In genomic region chr2:108580079-108580478, GRCh38 we compare ENCODE assay signal across 16 cellular contexts. TPM values are rescaled to one million over a fixed set of nuclear protein-coding genes. Genes with fewer than 3 reads are reported as not detected.
DNase-seq lines count a peak whose midpoint lies in the region; ATAC-seq and TF ChIP-seq lines count a peak whose summit lies in the region.
"Had no signal": no experiment of that assay in that cellular context is flagged by ENCODE, and none has a peak within 500 bp of the region (broad histone marks: within the 10 kb centered on the region; RNA-seq: fewer than 3 reads in every experiment).

No MANE protein-coding gene starts in this region.

- H3K27ac ChIP-seq in right lobe of liver: no peak overlapping the region
- H3K27ac ChIP-seq: vagina had no signal

- peaks cover 12% of the 10 kb centered on the region for H3K4me1 Mint-ChIP-seq in activated naive CD4-positive, alpha-beta T cell treated with anti-CD3 and anti-CD28 coated beads for 36 hours (ENCODE audit: low read depth)
- H3K4me1 Mint-ChIP-seq in activated naive CD4-positive, alpha-beta T cell treated with anti-CD3 and anti-CD28 coated beads, Interleukin-2, amount 10 ng/mL, durations not matched to agents 7 days and 5 days: peaks cover 7% of the 10 kb centered on the region
- peaks cover 21% of the 10 kb centered on the region for H3K4me1 Mint-ChIP-seq in activated T-helper 17 cell treated with anti-CD3 and anti-CD28 coated beads, Interleukin-2, amount 50 U/mL, for 72 hours
- peaks cover 28 to 53% of the 10 kb centered on the region in 2 donors for H3K4me1 Mint-ChIP-seq in stimulated activated naive B cell treated with anti-CD40 and anti-IgM and Interleukin-4, amounts not matched to agents 10 μg/mL and 1 μg/mL and 100 μg/mL, for 72 hours

- no peak for ATAC-seq in activated T-helper 17 cell treated with anti-CD3 and anti-CD28 coated beads, Interleukin-2, amount 50 U/mL, for 72 hours (replicated peaks)
- ATAC-seq in right lobe of liver (peak; percentile 10 to 55 (median 26)), GM19035 (IDR thresholded peaks at IDR 0.05; ENCODE audit: unreplicated experiment) (no peak), HG02763 (IDR thresholded peaks at IDR 0.05; ENCODE audit: unreplicated experiment) (no peak)
- ATAC-seq in stimulated activated naive B cell treated with anti-CD40 and anti-IgM and Interleukin-4, amounts not matched to agents 10 μg/mL and 1 μg/mL and 100 μg/mL, for 72 hours (replicated peaks): peak; percentile 31 to 38
- ATAC-seq: naive thymus-derived CD8-positive, alpha-beta T cell; T-cell had no signal

- intact Hi-C loops in activated naive CD4-positive, alpha-beta T cell treated with anti-CD3 and anti-CD28 coated beads for 36 hours (cut with micrococcal nuclease): loop anchor here (5.0 to 10.0 kb wide), 2 partner anchors 88 to 405 kb away; no protein-coding TSS in a partner anchor
- intact Hi-C loops in right lobe of liver (cut with DNase I): loop anchor here in 1 of 2 donors (5.0 to 10.0 kb wide), 2 partner anchors 233 to 365 kb away; no protein-coding TSS in a partner anchor

- TF ChIP-seq POLR2A in right lobe of liver (IDR thresholded peaks at IDR 0.05): no peak

- no peaks in the 10 kb centered on the region for H3K9me3 ChIP-seq in right lobe of liver
- H3K9me3 ChIP-seq: HAP-1, vagina had no signal

- DNase-seq in activated naive CD4-positive, alpha-beta T cell treated with anti-CD3 and anti-CD28 coated beads for 36 hours: no peak
- DNase-seq in activated naive CD4-positive, alpha-beta T cell treated with anti-CD3 and anti-CD28 coated beads, Interleukin-2, amount 10 ng/mL, durations not matched to agents 7 days and 5 days: no peak
- DNase-seq in right lobe of liver (no peak), cortex of kidney (lab: John Stamatoyannopoulos, UW) (no peak)
- DNase-seq in stimulated activated naive B cell treated with anti-CD40 and anti-IgM and Interleukin-4, amounts not matched to agents 10 μg/mL and 1 μg/mL and 100 μg/mL, for 72 hours: no peak
- DNase-seq: activated naive CD8-positive, alpha-beta T cell treated with anti-CD3 and anti-CD28 coated beads, Interleukin-2, amount 10 ng/mL, durations not matched to agents 7 days and 5 days; DMS79 treated with DMSO at 0.1 percent for 48 hours; naive thymus-derived CD8-positive, alpha-beta T cell; NCI-H226; OCI-M1; T-cell had no signal

- no peak overlapping the region for H3K4me3 ChIP-seq in right lobe of liver
- H3K4me3 ChIP-seq: HAP-1, vagina had no signal

- peak overlapping the region; percentile 11 for H3K27ac Mint-ChIP-seq in activated naive CD4-positive, alpha-beta T cell treated with anti-CD3 and anti-CD28 coated beads for 36 hours
- no peak overlapping the region for H3K27ac Mint-ChIP-seq in activated naive CD4-positive, alpha-beta T cell treated with anti-CD3 and anti-CD28 coated beads, Interleukin-2, amount 10 ng/mL, durations not matched to agents 7 days and 5 days
- H3K27ac Mint-ChIP-seq in activated T-helper 17 cell treated with anti-CD3 and anti-CD28 coated beads, Interleukin-2, amount 50 U/mL, for 72 hours: peak overlapping the region; percentile 94
- H3K27ac Mint-ChIP-seq in stimulated activated naive B cell treated with anti-CD40 and anti-IgM and Interleukin-4, amounts not matched to agents 10 μg/mL and 1 μg/mL and 100 μg/mL, for 72 hours: peak overlapping the region; percentile 91
- H3K27ac Mint-ChIP-seq: activated naive CD8-positive, alpha-beta T cell treated with anti-CD3 and anti-CD28 coated beads, Interleukin-2, amount 10 ng/mL, durations not matched to agents 7 days and 5 days had no signal

- 71% methylated on average over 2 of the region's 2 CpGs for WGBS in right lobe of liver (ENCODE audit: insufficient coverage, low coverage, low lambda C conversion rate, missing lambda C conversion rate)

- CTCF ChIA-PET in activated naive CD4-positive, alpha-beta T cell treated with anti-CD3 and anti-CD28 coated beads for 36 hours (lab: Charles Lee): no interaction called here
- CTCF ChIA-PET in activated naive CD4-positive, alpha-beta T cell treated with anti-CD3 and anti-CD28 coated beads, Interleukin-2, amount 10 ng/mL, durations not matched to agents 7 days and 5 days (lab: Charles Lee): no interaction called here

- H3K4me1 ChIP-seq in right lobe of liver: peaks cover 0 to 13% (median 4%) of the 10 kb centered on the region in 4 donors
- H3K4me1 ChIP-seq: HAP-1 had no signal

- H3K4me3 Mint-ChIP-seq in activated naive CD4-positive, alpha-beta T cell treated with anti-CD3 and anti-CD28 coated beads for 36 hours: no peak overlapping the region
- no peak overlapping the region for H3K4me3 Mint-ChIP-seq in activated naive CD4-positive, alpha-beta T cell treated with anti-CD3 and anti-CD28 coated beads, Interleukin-2, amount 10 ng/mL, durations not matched to agents 7 days and 5 days
- peak overlapping the region; percentile 67 for H3K4me3 Mint-ChIP-seq in activated T-helper 17 cell treated with anti-CD3 and anti-CD28 coated beads, Interleukin-2, amount 50 U/mL, for 72 hours
- peak overlapping the region; percentile 8 to 65 for H3K4me3 Mint-ChIP-seq in stimulated activated naive B cell treated with anti-CD40 and anti-IgM and Interleukin-4, amounts not matched to agents 10 μg/mL and 1 μg/mL and 100 μg/mL, for 72 hours
- H3K4me3 Mint-ChIP-seq: activated naive CD8-positive, alpha-beta T cell treated with anti-CD3 and anti-CD28 coated beads, Interleukin-2, amount 10 ng/mL, durations not matched to agents 7 days and 5 days; naive thymus-derived CD8-positive, alpha-beta T cell; T-cell had no signal

- no peaks in the 10 kb centered on the region for H3K36me3 ChIP-seq in right lobe of liver
- H3K36me3 ChIP-seq: HAP-1, vagina had no signal

- TF ChIP-seq CTCF in right lobe of liver (IDR thresholded peaks at IDR 0.05): no peak

- no peaks in the 10 kb centered on the region for H3K9me3 Mint-ChIP-seq in activated naive CD4-positive, alpha-beta T cell treated with anti-CD3 and anti-CD28 coated beads for 36 hours
- H3K9me3 Mint-ChIP-seq in activated naive CD4-positive, alpha-beta T cell treated with anti-CD3 and anti-CD28 coated beads, Interleukin-2, amount 10 ng/mL, durations not matched to agents 7 days and 5 days: no peaks in the 10 kb centered on the region
- H3K9me3 Mint-ChIP-seq in activated T-helper 17 cell treated with anti-CD3 and anti-CD28 coated beads, Interleukin-2, amount 50 U/mL, for 72 hours: no peaks in the 10 kb centered on the region
- H3K9me3 Mint-ChIP-seq in stimulated activated naive B cell treated with anti-CD40 and anti-IgM and Interleukin-4, amounts not matched to agents 10 μg/mL and 1 μg/mL and 100 μg/mL, for 72 hours: no peaks in the 10 kb centered on the region
- H3K9me3 Mint-ChIP-seq: activated naive CD8-positive, alpha-beta T cell treated with anti-CD3 and anti-CD28 coated beads, Interleukin-2, amount 10 ng/mL, durations not matched to agents 7 days and 5 days; naive thymus-derived CD8-positive, alpha-beta T cell; T-cell had no signal

- no peaks in the 10 kb centered on the region for H3K36me3 Mint-ChIP-seq in activated naive CD4-positive, alpha-beta T cell treated with anti-CD3 and anti-CD28 coated beads for 36 hours (ENCODE audit: low read depth)
- H3K36me3 Mint-ChIP-seq in activated naive CD4-positive, alpha-beta T cell treated with anti-CD3 and anti-CD28 coated beads, Interleukin-2, amount 10 ng/mL, durations not matched to agents 7 days and 5 days: no peaks in the 10 kb centered on the region
- no peaks in the 10 kb centered on the region for H3K36me3 Mint-ChIP-seq in activated T-helper 17 cell treated with anti-CD3 and anti-CD28 coated beads, Interleukin-2, amount 50 U/mL, for 72 hours (ENCODE audit: low read depth)
- H3K36me3 Mint-ChIP-seq in stimulated activated naive B cell treated with anti-CD40 and anti-IgM and Interleukin-4, amounts not matched to agents 10 μg/mL and 1 μg/mL and 100 μg/mL, for 72 hours: peaks cover 2 to 3% of the 10 kb centered on the region in 2 donors
- H3K36me3 Mint-ChIP-seq: naive thymus-derived CD8-positive, alpha-beta T cell; T-cell had no signal

- H3K27me3 Mint-ChIP-seq in activated naive CD4-positive, alpha-beta T cell treated with anti-CD3 and anti-CD28 coated beads for 36 hours (ENCODE audit: low read depth): no peaks in the 10 kb centered on the region
- no peaks in the 10 kb centered on the region for H3K27me3 Mint-ChIP-seq in activated naive CD4-positive, alpha-beta T cell treated with anti-CD3 and anti-CD28 coated beads, Interleukin-2, amount 10 ng/mL, durations not matched to agents 7 days and 5 days
- H3K27me3 Mint-ChIP-seq in activated T-helper 17 cell treated with anti-CD3 and anti-CD28 coated beads, Interleukin-2, amount 50 U/mL, for 72 hours: no peaks in the 10 kb centered on the region
- H3K27me3 Mint-ChIP-seq in stimulated activated naive B cell treated with anti-CD40 and anti-IgM and Interleukin-4, amounts not matched to agents 10 μg/mL and 1 μg/mL and 100 μg/mL, for 72 hours: no peaks in the 10 kb centered on the region
- H3K27me3 Mint-ChIP-seq: activated naive CD8-positive, alpha-beta T cell treated with anti-CD3 and anti-CD28 coated beads, Interleukin-2, amount 10 ng/mL, durations not matched to agents 7 days and 5 days; naive thymus-derived CD8-positive, alpha-beta T cell; T-cell had no signal

- H3K27me3 ChIP-seq in right lobe of liver: no peaks in the 10 kb centered on the region
- H3K27me3 ChIP-seq: vagina had no signal

RNA-seq across cellular contexts. Expression of gene LIMS1, which starts 45.8 kb away (rescaled TPM):
- 10 to 100 TPM; 43.8 to 47.1 TPM for total RNA-seq in activated naive CD4-positive, alpha-beta T cell treated with anti-CD3 and anti-CD28 coated beads for 36 hours
- total RNA-seq in activated T-helper 17 cell treated with anti-CD3 and anti-CD28 coated beads, Interleukin-2, amount 50 U/mL, for 72 hours: 100 to 1,000 TPM; 146 to 186 TPM
- 10 to 100 TPM; 15.7 to 33.0 (median 18.7) TPM for total RNA-seq in right lobe of liver

Comparison
In these comparisons a context has a peak if more than half of its experiments do, and no peak if none do; other contexts are left out.
1. H3K4me3 Mint-ChIP-seq: peak in activated T-helper 17 cell treated with anti-CD3 and anti-CD28 coated beads, Interleukin-2, amount 50 U/mL, for 72 hours (single experiment) and stimulated activated naive B cell treated with anti-CD40 and anti-IgM and Interleukin-4, amounts not matched to agents 10 μg/mL and 1 μg/mL and 100 μg/mL, for 72 hours (2 of 2); none in activated naive CD4-positive, alpha-beta T cell treated with anti-CD3 and anti-CD28 coated beads for 36 hours (single experiment) and activated naive CD4-positive, alpha-beta T cell treated with anti-CD3 and anti-CD28 coated beads, Interleukin-2, amount 10 ng/mL, durations not matched to agents 7 days and 5 days (single experiment).
2. ATAC-seq: peak in right lobe of liver (4 of 4) and stimulated activated naive B cell treated with anti-CD40 and anti-IgM and Interleukin-4, amounts not matched to agents 10 μg/mL and 1 μg/mL and 100 μg/mL, for 72 hours (2 of 2); none in activated T-helper 17 cell treated with anti-CD3 and anti-CD28 coated beads, Interleukin-2, amount 50 U/mL, for 72 hours (single experiment), GM19035 (single experiment) and HG02763 (single experiment).